Comparison of ENCODE assay signal across 11 cellular contexts in the genomic region with DNA sequence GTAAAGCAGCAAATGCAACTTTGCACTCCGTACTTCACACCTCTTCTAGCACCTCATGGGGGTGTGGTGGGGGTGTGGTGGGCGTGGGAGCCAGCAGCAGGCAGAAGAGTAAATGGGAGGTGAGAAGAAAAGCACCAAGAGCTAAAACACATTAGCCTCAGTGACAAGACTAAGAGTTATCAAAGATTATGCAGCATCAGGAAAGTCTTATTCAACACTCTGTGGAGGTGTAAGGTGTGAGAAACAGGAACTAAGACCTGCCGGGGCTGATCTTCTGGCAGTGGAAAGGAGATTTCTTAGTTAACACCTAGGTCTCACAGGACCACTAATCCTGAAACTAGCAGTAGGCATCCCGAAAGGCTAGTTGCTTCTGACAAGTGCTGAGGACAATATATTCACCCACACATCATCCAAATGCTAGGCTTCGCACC. TPM values are rescaled to one million over a fixed set of nuclear protein-coding genes. Genes with fewer than 3 reads are reported as not detected.
DNase-seq lines count a peak whose midpoint lies in the region; ATAC-seq and TF ChIP-seq lines count a peak whose summit lies in the region.
"Had no signal": no experiment of that assay in that cellular context is flagged by ENCODE, and none has a peak within 500 bp of the region (broad histone marks: within the 10 kb centered on the region; RNA-seq: fewer than 3 reads in every experiment).

No MANE protein-coding gene starts in this region.

- TF ChIP-seq CTCF in Peyer's patch (IDR thresholded peaks at IDR 0.05): no peak

- no peaks in the 10 kb centered on the region for H3K36me3 ChIP-seq in Peyer's patch

- ATAC-seq in HG02840 (IDR thresholded peaks at IDR 0.05; ENCODE audit: low FRiP score, unreplicated experiment): peak; percentile 79

- H3K4me1 ChIP-seq in Peyer's patch: peaks cover 0 to 37% (median 2%) of the 10 kb centered on the region in 4 donors

- TF ChIP-seq POLR2A in Peyer's patch (IDR thresholded peaks at IDR 0.05): no peak

- peak; percentile 40 for DNase-seq in NK-92 treated with Interleukin-12 subunit alpha and Interleukin-12 subunit beta, amount 100 ng/mL, for 24 hours (lab: John Stamatoyannopoulos, UW)
- DNase-seq in NK-92 (lab: John Stamatoyannopoulos, UW; ENCODE audit: unreplicated experiment): no peak
- peak; percentile 65 for DNase-seq in activated CD8-positive, alpha-beta memory T cell treated with anti-CD3 and anti-CD28 coated beads, Interleukin-2, amount 50 U/mL, for 48 hours
- peak; percentile 67 for DNase-seq in stimulated activated CD8-positive, alpha-beta memory T cell treated with anti-CD3 and anti-CD28 coated beads, Interleukin-4, amount 100 ng/mL, for 48 hours
- DNase-seq in NCI-H226: no peak
- no peak for DNase-seq in putamen (ENCODE audit: low spot score)
- no peak for DNase-seq in Peyer's patch
- DNase-seq: SIG-M5 had no signal

- H3K27me3 ChIP-seq in Peyer's patch: no peaks in the 10 kb centered on the region

- H3K4me3 ChIP-seq in Peyer's patch: no peak overlapping the region
- H3K4me3 ChIP-seq: lung had no signal

- no peaks in the 10 kb centered on the region for H3K9me3 ChIP-seq in Peyer's patch

- H3K27ac ChIP-seq in Peyer's patch: no peak overlapping the region
- H3K27ac ChIP-seq: 22Rv1 had no signal

RNA-seq across cellular contexts. Expression of gene TGFBR3, which starts 9.9 kb away (rescaled TPM):
- 10 to 100 TPM; 16.3 to 90.0 (median 54.7) TPM for total RNA-seq in Peyer's patch

Comparison
In these comparisons a context has a peak if more than half of its experiments do, and no peak if none do; other contexts are left out.
1. DNase-seq: peak in NK-92 treated with Interleukin-12 subunit alpha and Interleukin-12 subunit beta, amount 100 ng/mL, for 24 hours (single experiment), activated CD8-positive, alpha-beta memory T cell treated with anti-CD3 and anti-CD28 coated beads, Interleukin-2, amount 50 U/mL, for 48 hours (single experiment) and stimulated activated CD8-positive, alpha-beta memory T cell treated with anti-CD3 and anti-CD28 coated beads, Interleukin-4, amount 100 ng/mL, for 48 hours (single experiment); none in NK-92 (single experiment), NCI-H226 (single experiment), putamen (single experiment) and Peyer's patch (0 of 3).